8 cellular contexts compared by ENCODE assay signal in the genomic region with DNA sequence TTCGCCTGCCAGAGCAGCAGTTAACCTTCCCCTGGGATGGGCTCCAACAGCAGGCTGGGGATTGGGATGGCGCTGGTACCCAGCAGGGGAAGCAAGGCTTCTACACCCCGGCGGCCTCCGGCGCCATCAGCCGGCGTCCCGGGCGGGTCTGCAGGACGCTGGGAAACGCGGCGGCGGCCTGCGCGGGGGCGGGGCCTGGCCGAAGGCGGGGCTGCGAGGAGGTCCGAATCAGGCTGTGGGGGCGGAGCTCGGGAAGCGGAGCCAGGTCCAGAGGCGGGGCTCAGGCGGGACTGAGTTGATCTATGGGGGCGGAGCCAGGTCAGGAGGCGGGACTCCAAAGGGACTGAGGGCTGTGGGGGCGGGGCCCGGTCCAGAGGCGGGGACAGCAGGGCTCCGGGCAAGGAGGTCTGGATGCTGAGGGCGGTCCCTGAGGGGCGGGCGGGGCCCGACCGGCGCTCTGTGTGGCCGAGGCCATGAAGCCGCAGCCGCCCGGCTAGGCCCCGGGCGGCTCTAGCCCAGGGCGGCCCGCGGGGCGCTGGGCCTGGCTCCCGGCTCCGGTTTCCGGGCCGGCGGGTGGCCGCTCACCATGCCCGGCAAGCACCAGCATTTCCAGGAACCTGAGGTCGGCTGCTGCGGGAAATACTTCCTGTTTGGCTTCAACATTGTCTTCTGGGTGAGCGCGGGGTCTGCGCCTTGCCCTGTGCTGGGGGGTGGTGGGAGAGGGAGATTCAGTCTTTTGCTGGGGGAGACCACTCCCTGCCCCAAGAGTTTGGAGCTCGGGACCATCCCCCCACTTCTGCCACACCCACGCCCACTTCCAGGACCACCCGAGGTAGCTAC. TPM values are rescaled to one million over a fixed set of nuclear protein-coding genes. Genes with fewer than 3 reads are reported as not detected.
DNase-seq lines count a peak whose midpoint lies in the region; ATAC-seq, FAIRE-seq and TF ChIP-seq lines count a peak whose summit lies in the region.

A gene with protein sequence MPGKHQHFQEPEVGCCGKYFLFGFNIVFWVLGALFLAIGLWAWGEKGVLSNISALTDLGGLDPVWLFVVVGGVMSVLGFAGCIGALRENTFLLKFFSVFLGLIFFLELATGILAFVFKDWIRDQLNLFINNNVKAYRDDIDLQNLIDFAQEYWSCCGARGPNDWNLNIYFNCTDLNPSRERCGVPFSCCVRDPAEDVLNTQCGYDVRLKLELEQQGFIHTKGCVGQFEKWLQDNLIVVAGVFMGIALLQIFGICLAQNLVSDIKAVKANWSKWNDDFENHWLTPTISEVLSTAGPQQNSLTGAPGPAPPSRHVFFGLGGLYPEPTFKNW (plus strand): TSS at position 455 of the 840 bp plus-strand sequence. CDS start 132 bp downstream, at position 587.

- peak; percentile 99 for DNase-seq in DND-41
- peak; percentile 100 for DNase-seq in Karpas-422
- peak; percentile 96 for DNase-seq in RCC 7860 (ENCODE audit: low spot score)
- DNase-seq in activated T-cell treated with anti-CD3 and anti-CD28 coated beads, Interleukin-2, amount 50 U/mL, for 72 hours: peak; percentile 100
- DNase-seq in esophagus muscularis mucosa (ENCODE audit: extremely low spot score): peak; percentile 100
- peak; percentile 99 for DNase-seq in myocyte (ENCODE audit: low read depth)
- DNase-seq in stimulated activated CD8-positive, alpha-beta memory T cell treated with anti-CD3 and anti-CD28 coated beads, Interleukin-7, amount 100 ng/mL, for 48 hours (ENCODE audit: extremely low read depth in 1 of 2, low read depth in 1 of 2): peak; percentile 100

- peak; percentile 79 for FAIRE-seq in RCC 7860 (lab: Jason Lieb, UNC)

- H3K27ac ChIP-seq in DND-41 (ENCODE audit: low read length) (peak within 1 kb of the TSS; percentile 90), Karpas-422 (ENCODE audit: low read length) (peak within 1 kb of the TSS; percentile 28; the same call in 1 of the 2 replicates), esophagus muscularis mucosa (replicated peaks in 1 of 4) (peak within 1 kb of the TSS; percentile 80 to 87 (median 83))

- H3K36me3 Mint-ChIP-seq in activated T-cell treated with anti-CD3 and anti-CD28 coated beads, Interleukin-2, amount 50 U/mL, for 72 hours (ENCODE audit: insufficient read depth in 2 of 2): no peaks in the 10 kb centered on the region

- TF ChIP-seq EP300 in esophagus muscularis mucosa (IDR thresholded peaks at IDR 0.05): no peak

- H3K4me3 ChIP-seq in DND-41 (ENCODE audit: low read depth in 1 of 2, low read length in 2 of 2) (peak within 1 kb of the TSS; percentile 83 to 90), Karpas-422 (ENCODE audit: low read length) (peak within 1 kb of the TSS; percentile 94), esophagus muscularis mucosa (peak within 1 kb of the TSS; percentile 78 to 85 (median 84))

- peaks cover 45% of the 10 kb centered on the region for H3K4me1 Mint-ChIP-seq in activated T-cell treated with anti-CD3 and anti-CD28 coated beads, Interleukin-2, amount 50 U/mL, for 72 hours (ENCODE audit: low read depth)

- H3K27me3 ChIP-seq in DND-41 (ENCODE audit: insufficient read depth, low read length, poor library complexity) (no peaks in the 10 kb centered on the region), Karpas-422 (ENCODE audit: low read length) (no peaks in the 10 kb centered on the region), esophagus muscularis mucosa (no peaks in the 10 kb centered on the region)

- H3K9me2 ChIP-seq in Karpas-422 (replicated peaks; ENCODE audit: insufficient read depth, low read length): no peaks in the 10 kb centered on the region

- H2AFZ ChIP-seq in DND-41 (ENCODE audit: low read depth, low read length) (peak within 1 kb of the TSS; percentile 98), Karpas-422 (ENCODE audit: low read length) (peak within 1 kb of the TSS; percentile 94; the same call in 1 of the 2 replicates)

- intact Hi-C loops in esophagus muscularis mucosa (cut with DNase I): loop anchor here (2.0 to 5.0 kb wide), 2 partner anchors 72 to 105 kb away; no protein-coding TSS in a partner anchor

- no peak for TF ChIP-seq POLR2A in esophagus muscularis mucosa (IDR thresholded peaks at IDR 0.05; ENCODE audit: low read depth)

- H3K4me2 ChIP-seq in DND-41 (ENCODE audit: insufficient read depth, low read length) (peak within 1 kb of the TSS; percentile 99), Karpas-422 (ENCODE audit: low read depth, low read length, poor library complexity, severe bottlenecking) (peak within 1 kb of the TSS; percentile 88)

- WGBS in esophagus muscularis mucosa: 0% methylated on average over 2 of the region's 64 CpGs

- H4K20me1 ChIP-seq in DND-41 (ENCODE audit: insufficient read depth, low read length): peaks cover 25% of the 10 kb centered on the region; the same call in 1 of the 2 replicates
- H4K20me1 ChIP-seq in Karpas-422 (ENCODE audit: insufficient read depth, low read depth, low read length): no peaks in the 10 kb centered on the region; the same call in 1 of the 2 replicates

- peak; percentile 91 for ATAC-seq in DND-41 (ENCODE audit: insufficient read depth, low read depth)
- ATAC-seq in GM21825 (IDR thresholded peaks at IDR 0.05; ENCODE audit: unreplicated experiment): peak; percentile 94
- ATAC-seq in activated T-cell treated with anti-CD3 and anti-CD28 coated beads, Interleukin-2, amount 50 U/mL, for 72 hours (replicated peaks in 1 of 2): peak; percentile 95

- H3K27ac Mint-ChIP-seq in activated T-cell treated with anti-CD3 and anti-CD28 coated beads, Interleukin-2, amount 50 U/mL, for 72 hours: peak within 1 kb of the TSS; percentile 77

- H3K4me3 Mint-ChIP-seq in activated T-cell treated with anti-CD3 and anti-CD28 coated beads, Interleukin-2, amount 50 U/mL, for 72 hours: peak within 1 kb of the TSS; percentile 90 to 92

- H3K9me3 ChIP-seq in DND-41 (ENCODE audit: insufficient read depth, low read length, severe bottlenecking) (no peaks in the 10 kb centered on the region), Karpas-422 (ENCODE audit: low read length) (no peaks in the 10 kb centered on the region), esophagus muscularis mucosa (no peaks in the 10 kb centered on the region)

- peaks cover 40% of the 10 kb centered on the region for H3K4me1 ChIP-seq in DND-41 (ENCODE audit: insufficient read depth, low read length)
- peaks cover 19% of the 10 kb centered on the region for H3K4me1 ChIP-seq in Karpas-422 (ENCODE audit: low read length)
- peaks cover 17 to 47% (median 39%) of the 10 kb centered on the region in 4 donors for H3K4me1 ChIP-seq in esophagus muscularis mucosa

- H3K9ac ChIP-seq in DND-41 (ENCODE audit: low read depth, low read length): peak within 1 kb of the TSS; percentile 93
- H3K9ac ChIP-seq in Karpas-422 (ENCODE audit: low read length): peak within 1 kb of the TSS; percentile 92

- H3K36me3 ChIP-seq in DND-41 (ENCODE audit: insufficient read depth, low read length) (peaks cover 2% of the 10 kb centered on the region; the same call in 1 of the 2 replicates), Karpas-422 (ENCODE audit: insufficient read depth, low read length) (no peaks in the 10 kb centered on the region), esophagus muscularis mucosa (peaks cover 0 to 2% (median 0%) of the 10 kb centered on the region in 4 donors)

- H3K27me3 Mint-ChIP-seq in activated T-cell treated with anti-CD3 and anti-CD28 coated beads, Interleukin-2, amount 50 U/mL, for 72 hours (ENCODE audit: low read depth): peaks cover 5% of the 10 kb centered on the region

- TF ChIP-seq CTCF in DND-41 (IDR thresholded peaks at IDR 0.05; ENCODE audit: borderline replicate concordance, extremely low read depth, low read length, poor library complexity, severe bottlenecking) (peak; percentile 45), esophagus muscularis mucosa (IDR thresholded peaks at IDR 0.05) (peak; percentile 20 to 46 (median 25))

- peaks cover 27% of the 10 kb centered on the region for H3K79me2 ChIP-seq in DND-41 (ENCODE audit: insufficient read depth, low read length)
- no peaks in the 10 kb centered on the region for H3K79me2 ChIP-seq in Karpas-422 (ENCODE audit: low read length)

- no peaks in the 10 kb centered on the region for H3K9me3 Mint-ChIP-seq in activated T-cell treated with anti-CD3 and anti-CD28 coated beads, Interleukin-2, amount 50 U/mL, for 72 hours

RNA-seq across cellular contexts. Expression of the gene that starts here (rescaled TPM):
- total RNA-seq in Karpas-422 (2014; rRNA removed; shearing (Covaris generic); ENCODE audit: low replicate concordance): 4.8 and 14.4 TPM in 2 replicates
- total RNA-seq in activated T-cell treated with anti-CD3 and anti-CD28 coated beads, Interleukin-2, amount 50 U/mL, for 72 hours: 10 to 100 TPM; 25.3 to 31.8 TPM
- total RNA-seq in esophagus muscularis mucosa (10 to 100 TPM in 3 of 4 donors, 1 to 10 TPM in 1; 8.3 to 18.6 (median 14.8) TPM), myocyte (47.9 and 50.0 TPM in 2 replicates)
- 70.8 TPM for polyA plus RNA-seq in myocyte (2012)

Comparison
In these comparisons a context has a peak if more than half of its experiments do, and no peak if none do; other contexts are left out.
1. Peak in every context shown above with its lines: DNase-seq, ATAC-seq, H3K4me3 ChIP-seq and H3K27ac ChIP-seq.
2. H3K27ac ChIP-seq: peak in every context shown above with its lines; median percentile 90 in DND-41; 83 in esophagus muscularis mucosa; 28 in Karpas-422.